ENCODE assay signal across 31 cellular contexts in the genomic region with DNA sequence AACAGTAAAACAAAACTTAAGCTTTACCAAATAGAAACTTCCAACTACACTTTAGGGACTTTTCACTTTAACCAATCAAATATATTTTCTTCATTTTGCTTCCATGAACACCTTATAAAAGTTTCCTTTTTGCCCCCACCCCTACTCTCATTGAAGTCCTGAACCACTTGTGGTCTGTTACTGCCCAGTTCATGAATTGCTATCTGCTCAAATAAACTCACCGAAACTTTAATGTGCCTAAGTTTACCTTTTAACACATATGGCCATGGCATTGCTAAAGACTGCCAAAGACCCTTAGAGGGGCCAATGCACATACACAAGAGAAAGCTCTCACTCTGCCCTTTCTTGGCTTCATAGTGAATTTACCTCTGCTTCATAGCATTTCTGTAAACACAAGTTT.
"Had no signal": no experiment of that assay in that cellular context is flagged by ENCODE, and none has a peak within 500 bp of the region (broad histone marks: within the 10 kb centered on the region; RNA-seq: fewer than 3 reads in every experiment).

No MANE protein-coding gene starts in this region.

- H3K27me3 ChIP-seq: adrenal gland, ascending aorta, body of pancreas, brain microvascular endothelial cell, breast epithelium, cardiac muscle cell had no signal

- H3K9me3 ChIP-seq: ascending aorta, body of pancreas, breast epithelium had no signal

- H3K27ac ChIP-seq: adrenal gland, ascending aorta, body of pancreas, brain microvascular endothelial cell, breast epithelium, cardiac muscle cell had no signal

- H3K4me1 ChIP-seq: adrenal gland, ascending aorta, body of pancreas, breast epithelium had no signal

- H3K36me3 ChIP-seq: adrenal gland, ascending aorta, brain microvascular endothelial cell, breast epithelium, cardiac muscle cell had no signal

- H3K4me3 ChIP-seq: adrenal gland, ascending aorta, body of pancreas, breast epithelium, cardiac muscle cell had no signal

- DNase-seq: activated effector memory CD4-positive, alpha-beta T cell treated with anti-CD3 and anti-CD28 coated beads, Interleukin-2, amount 50 U/mL, for 16 hours; activated effector memory CD4-positive, alpha-beta T cell treated with Interleukin-2 at 50 U/mL for 16 hours; activated gamma-delta T cell; activated gamma-delta T cell treated with Interleukin-2 at 50 U/mL for 16 hours; activated naive CD4-positive, alpha-beta T cell; activated naive CD4-positive, alpha-beta T cell treated with anti-CD3 and anti-CD28 coated beads for 36 hours; activated naive CD4-positive, alpha-beta T cell treated with anti-CD3 and anti-CD28 coated beads, Interleukin-2, amount 10 ng/mL, durations not matched to agents 7 days and 5 days; activated naive CD4-positive, alpha-beta T cell treated with anti-CD3 and anti-CD28 coated beads, Interleukin-2, amount 50 U/mL, for 16 hours; activated naive CD4-positive, alpha-beta T cell treated with Interleukin-2 at 50 U/mL for 16 hours; activated naive CD8-positive, alpha-beta T cell treated with anti-CD3 and anti-CD28 coated beads for 36 hours; activated naive CD8-positive, alpha-beta T cell treated with anti-CD3 and anti-CD28 coated beads, Interleukin-2, amount 10 ng/mL, durations not matched to agents 7 days and 5 days; activated naive CD8-positive, alpha-beta T cell treated with anti-CD3 and anti-CD28 coated beads, Interleukin-2, amount 50 U/mL, for 24 hours; activated T-cell treated with anti-CD3 and anti-CD28 coated beads, Interleukin-2, amount 50 U/mL, for 1 hour; activated T-cell treated with anti-CD3 and anti-CD28 coated beads, Interleukin-2, amount 50 U/mL, for 24 hours; activated T-cell treated with anti-CD3 and anti-CD28 coated beads, Interleukin-2, amount 50 U/mL, for 4 hours; activated T-cell treated with anti-CD3 and anti-CD28 coated beads, Interleukin-2, amount 50 U/mL, for 48 hours; activated T-cell treated with anti-CD3 and anti-CD28 coated beads, Interleukin-2, amount 50 U/mL, for 72 hours; adrenal gland; amniotic stem cell; anterior cingulate cortex; aorta; body of pancreas; caudate nucleus; central memory CD4-positive, alpha-beta T cell; cerebellar nuclear complex had no signal

- ATAC-seq: activated naive CD4-positive, alpha-beta T cell treated with anti-CD3 and anti-CD28 coated beads, Interleukin-2, amount 50 U/mL, for 72 hours; activated naive CD8-positive, alpha-beta T cell treated with anti-CD3 and anti-CD28 coated beads, Interleukin-2, amount 50 U/mL, for 24 hours; activated T-cell treated with anti-CD3 and anti-CD28 coated beads, Interleukin-2, amount 50 U/mL, for 4 hours; activated T-cell treated with anti-CD3 and anti-CD28 coated beads, Interleukin-2, amount 50 U/mL, for 72 hours; activated T-helper 17 cell treated with anti-CD3 and anti-CD28 coated beads, Interleukin-2, amount 50 U/mL, for 72 hours; body of pancreas had no signal
